Comparison of ENCODE assay signal across 1 cellular context in the genomic region with DNA sequence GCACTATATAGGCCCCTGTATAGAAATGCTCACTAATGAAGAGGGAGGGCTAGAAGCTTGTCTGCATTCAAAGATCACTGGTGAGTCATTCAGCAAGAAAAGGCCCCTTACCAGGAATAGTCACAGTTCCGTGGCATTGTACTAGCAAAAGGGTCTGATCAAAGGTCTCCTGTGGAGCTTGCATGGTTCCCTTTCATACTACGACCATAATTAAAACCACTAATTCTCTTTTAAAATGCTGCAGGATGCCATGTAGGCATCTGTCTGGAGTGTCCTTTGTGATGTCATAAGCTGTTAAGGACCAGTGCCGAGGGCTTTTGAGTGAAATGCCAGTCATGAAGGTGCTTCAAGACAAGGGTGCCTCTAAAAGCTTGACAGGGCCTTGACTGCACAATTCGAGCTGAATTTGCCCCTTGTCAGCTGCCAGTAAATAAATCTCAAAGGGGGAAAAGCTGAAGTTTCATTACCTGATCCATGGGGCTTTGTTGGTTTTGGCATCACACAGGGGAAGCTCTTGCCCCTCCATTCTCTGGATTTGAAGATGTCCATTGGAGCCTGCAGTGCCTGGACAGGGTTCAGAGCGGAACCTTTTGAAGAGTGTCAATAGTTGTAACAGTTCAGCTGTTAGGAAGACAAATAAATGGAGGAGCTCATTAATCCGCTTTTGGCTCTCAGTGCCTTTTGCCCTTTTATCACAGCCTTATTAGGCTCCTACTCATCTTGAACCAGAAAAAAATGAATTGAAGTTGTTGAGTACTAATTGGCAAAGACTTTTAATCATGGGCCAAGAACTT.
TF ChIP-seq lines count a peak whose summit lies in the region.

No MANE protein-coding gene starts in this region.

TF ChIP-seq in GM23338, 12 proteins besides CTCF, POLR2A, EP300 and RAD21 (continued from another document):
- TF ChIP-seq, protein P1, sequence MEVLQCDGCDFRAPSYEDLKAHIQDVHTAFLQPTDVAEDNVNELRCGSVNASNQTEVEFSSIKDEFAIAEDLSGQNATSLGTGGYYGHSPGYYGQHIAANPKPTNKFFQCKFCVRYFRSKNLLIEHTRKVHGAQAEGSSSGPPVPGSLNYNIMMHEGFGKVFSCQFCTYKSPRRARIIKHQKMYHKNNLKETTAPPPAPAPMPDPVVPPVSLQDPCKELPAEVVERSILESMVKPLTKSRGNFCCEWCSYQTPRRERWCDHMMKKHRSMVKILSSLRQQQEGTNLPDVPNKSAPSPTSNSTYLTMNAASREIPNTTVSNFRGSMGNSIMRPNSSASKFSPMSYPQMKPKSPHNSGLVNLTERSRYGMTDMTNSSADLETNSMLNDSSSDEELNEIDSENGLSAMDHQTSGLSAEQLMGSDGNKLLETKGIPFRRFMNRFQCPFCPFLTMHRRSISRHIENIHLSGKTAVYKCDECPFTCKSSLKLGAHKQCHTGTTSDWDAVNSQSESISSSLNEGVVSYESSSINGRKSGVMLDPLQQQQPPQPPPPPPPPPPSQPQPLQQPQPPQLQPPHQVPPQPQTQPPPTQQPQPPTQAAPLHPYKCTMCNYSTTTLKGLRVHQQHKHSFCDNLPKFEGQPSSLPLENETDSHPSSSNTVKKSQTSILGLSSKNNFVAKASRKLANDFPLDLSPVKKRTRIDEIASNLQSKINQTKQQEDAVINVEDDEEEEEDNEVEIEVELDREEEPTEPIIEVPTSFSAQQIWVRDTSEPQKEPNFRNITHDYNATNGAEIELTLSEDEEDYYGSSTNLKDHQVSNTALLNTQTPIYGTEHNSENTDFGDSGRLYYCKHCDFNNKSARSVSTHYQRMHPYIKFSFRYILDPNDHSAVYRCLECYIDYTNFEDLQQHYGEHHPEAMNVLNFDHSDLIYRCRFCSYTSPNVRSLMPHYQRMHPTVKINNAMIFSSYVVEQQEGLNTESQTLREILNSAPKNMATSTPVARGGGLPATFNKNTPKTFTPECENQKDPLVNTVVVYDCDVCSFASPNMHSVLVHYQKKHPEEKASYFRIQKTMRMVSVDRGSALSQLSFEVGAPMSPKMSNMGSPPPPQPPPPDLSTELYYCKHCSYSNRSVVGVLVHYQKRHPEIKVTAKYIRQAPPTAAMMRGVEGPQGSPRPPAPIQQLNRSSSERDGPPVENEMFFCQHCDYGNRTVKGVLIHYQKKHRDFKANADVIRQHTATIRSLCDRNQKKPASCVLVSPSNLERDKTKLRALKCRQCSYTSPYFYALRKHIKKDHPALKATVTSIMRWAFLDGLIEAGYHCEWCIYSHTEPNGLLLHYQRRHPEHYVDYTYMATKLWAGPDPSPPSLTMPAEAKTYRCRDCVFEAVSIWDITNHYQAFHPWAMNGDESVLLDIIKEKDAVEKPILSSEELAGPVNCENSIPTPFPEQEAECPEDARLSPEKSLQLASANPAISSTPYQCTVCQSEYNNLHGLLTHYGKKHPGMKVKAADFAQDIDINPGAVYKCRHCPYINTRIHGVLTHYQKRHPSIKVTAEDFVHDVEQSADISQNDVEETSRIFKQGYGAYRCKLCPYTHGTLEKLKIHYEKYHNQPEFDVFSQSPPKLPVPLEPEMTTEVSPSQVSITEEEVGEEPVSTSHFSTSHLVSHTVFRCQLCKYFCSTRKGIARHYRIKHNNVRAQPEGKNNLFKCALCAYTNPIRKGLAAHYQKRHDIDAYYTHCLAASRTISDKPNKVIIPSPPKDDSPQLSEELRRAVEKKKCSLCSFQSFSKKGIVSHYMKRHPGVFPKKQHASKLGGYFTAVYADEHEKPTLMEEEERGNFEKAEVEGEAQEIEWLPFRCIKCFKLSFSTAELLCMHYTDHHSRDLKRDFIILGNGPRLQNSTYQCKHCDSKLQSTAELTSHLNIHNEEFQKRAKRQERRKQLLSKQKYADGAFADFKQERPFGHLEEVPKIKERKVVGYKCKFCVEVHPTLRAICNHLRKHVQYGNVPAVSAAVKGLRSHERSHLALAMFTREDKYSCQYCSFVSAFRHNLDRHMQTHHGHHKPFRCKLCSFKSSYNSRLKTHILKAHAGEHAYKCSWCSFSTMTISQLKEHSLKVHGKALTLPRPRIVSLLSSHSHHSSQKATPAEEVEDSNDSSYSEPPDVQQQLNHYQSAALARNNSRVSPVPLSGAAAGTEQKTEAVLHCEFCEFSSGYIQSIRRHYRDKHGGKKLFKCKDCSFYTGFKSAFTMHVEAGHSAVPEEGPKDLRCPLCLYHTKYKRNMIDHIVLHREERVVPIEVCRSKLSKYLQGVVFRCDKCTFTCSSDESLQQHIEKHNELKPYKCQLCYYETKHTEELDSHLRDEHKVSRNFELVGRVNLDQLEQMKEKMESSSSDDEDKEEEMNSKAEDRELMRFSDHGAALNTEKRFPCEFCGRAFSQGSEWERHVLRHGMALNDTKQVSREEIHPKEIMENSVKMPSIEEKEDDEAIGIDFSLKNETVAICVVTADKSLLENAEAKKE (CRISPR knock-in tag; IDR thresholded peaks at IDR 0.05) = no peak
